1 cellular context compared by ENCODE assay signal in genomic region chr15:76905013-76905839, GRCh38.
TF ChIP-seq lines count a peak whose summit lies in the region.

TSS of gene SCAPER (minus strand) at chr15:76905340. CDS start at chr15:76883817, 21,523 bp downstream.

TF ChIP-seq in K562, 482 proteins besides CTCF, POLR2A, EP300 and RAD21 (continued from another document and continues in another):
- TF ChIP-seq GMEB1 (CRISPR knock-in tag; IDR thresholded peaks at IDR 0.05) (no peak; the same call in 1 of the 2 replicates), GTF2A2 (tag; IDR thresholded peaks at IDR 0.05) (no peak), HNRNPK (IDR thresholded peaks at IDR 0.05; ENCODE audit: low read depth, low read length, poor library complexity, severe bottlenecking) (no peak), HDGF (IDR thresholded peaks at IDR 0.05) (no peak), YY1 (IDR thresholded peaks at IDR 0.05; ENCODE audit: borderline replicate concordance in 1 of 3, control insufficient read depth in 1 of 3, extremely low read depth in 1 of 3, insufficient read depth in 3 of 3, insufficient read length in 1 of 3, insufficient replicate concordance in 2 of 3, low read depth in 1 of 3, low read length in 2 of 3) (peak; percentile 65 to 95 (median 88)), FOXM1 (IDR thresholded peaks at IDR 0.05; ENCODE audit: low read depth) (no peak), FOXM1 (CRISPR knock-in tag; IDR thresholded peaks at IDR 0.05; ENCODE audit: low read depth) (no peak), TEAD1 (CRISPR knock-in tag; IDR thresholded peaks at IDR 0.05) (no peak), NRF1 (conservative IDR thresholded peaks at IDR 0.05 in 1 of 2, IDR thresholded peaks at IDR 0.05 in 1 of 2) (peak; percentile 98), NFIX (CRISPR knock-in tag; IDR thresholded peaks at IDR 0.05; ENCODE audit: low read depth) (no peak), ZSCAN29 (IDR thresholded peaks at IDR 0.05) (0 out of 2 replicates have a peak, but pooled peaks have one; percentile 61), ETV6 (IDR thresholded peaks at IDR 0.05; ENCODE audit: borderline replicate concordance in 1 of 2, low read depth in 2 of 2, low read length in 1 of 2) (no peak), ETV6 (CRISPR knock-in tag; IDR thresholded peaks at IDR 0.05; ENCODE audit: borderline replicate concordance) (no peak), SRSF3 (IDR thresholded peaks at IDR 0.05; ENCODE audit: insufficient read depth, low read length) (no peak), AFF4 (CRISPR knock-in tag; IDR thresholded peaks at IDR 0.05) (peak; percentile 44; the same call in 1 of the 2 replicates), HDAC3 (IDR thresholded peaks at IDR 0.05; ENCODE audit: borderline replicate concordance, partially characterized antibody) (no peak), CREB3L1 (IDR thresholded peaks at IDR 0.05; ENCODE audit: borderline replicate concordance, low read depth) (0 out of 2 replicates have a peak, but pooled peaks have one; percentile 51), ATF2 (CRISPR knock-in tag; IDR thresholded peaks at IDR 0.05) (no peak), NUFIP1 (IDR thresholded peaks at IDR 0.05; ENCODE audit: partially characterized antibody) (no peak), NFXL1 (CRISPR knock-in tag; IDR thresholded peaks at IDR 0.05) (no peak), ATF6 (CRISPR knock-in tag; IDR thresholded peaks at IDR 0.05) (peak; percentile 76; the same call in 1 of the 2 replicates), JUND (IDR thresholded peaks at IDR 0.05; ENCODE audit: borderline replicate concordance, low read depth, low read length) (peak; percentile 21), JUND (tag; IDR thresholded peaks at IDR 0.05; ENCODE audit: borderline replicate concordance, low read depth, low read length) (no peak), NCOA4 (IDR thresholded peaks at IDR 0.05; ENCODE audit: partially characterized antibody) (no peak), ZNF77 (CRISPR knock-in tag; IDR thresholded peaks at IDR 0.05) (no peak), KAT7 (CRISPR knock-in tag; IDR thresholded peaks at IDR 0.05; ENCODE audit: borderline replicate concordance) (peak; percentile 63; the same call in 1 of the 2 replicates), MYBL2 (IDR thresholded peaks at IDR 0.05; ENCODE audit: low read depth) (no peak), MYBL2 (CRISPR knock-in tag; IDR thresholded peaks at IDR 0.05; ENCODE audit: borderline replicate concordance) (no peak), PHTF2 (CRISPR knock-in tag; IDR thresholded peaks at IDR 0.05) (no peak), KDM1A (IDR thresholded peaks at IDR 0.05) (peak; percentile 96 to 98), NR3C1 (CRISPR knock-in tag; IDR thresholded peaks at IDR 0.05) (no peak), SAFB2 (IDR thresholded peaks at IDR 0.05; ENCODE audit: borderline replicate concordance, low read depth, low read length, severe bottlenecking) (no peak), TFE3 (CRISPR knock-in tag; IDR thresholded peaks at IDR 0.05) (peak; percentile 98), MNT (conservative IDR thresholded peaks at IDR 0.05) (peak; percentile 60 to 79), NCOA1 (IDR thresholded peaks at IDR 0.05; ENCODE audit: low read depth) (no peak), CBX1 (IDR thresholded peaks at IDR 0.05; ENCODE audit: low read depth) (0 out of 2 replicates have a peak, but pooled peaks have one; percentile 53), STAT6 (CRISPR knock-in tag; IDR thresholded peaks at IDR 0.05) (no peak), ZNF347 (CRISPR knock-in tag; IDR thresholded peaks at IDR 0.05; ENCODE audit: low read depth) (no peak), LARP7 (IDR thresholded peaks at IDR 0.05) (no peak), ARNT (IDR thresholded peaks at IDR 0.05) (no peak), ZBTB26 (CRISPR knock-in tag; IDR thresholded peaks at IDR 0.05) (no peak), CC2D1A (IDR thresholded peaks at IDR 0.05) (no peak), KDM2B (CRISPR knock-in tag; IDR thresholded peaks at IDR 0.05) (peak; percentile 57; the same call in 1 of the 2 replicates), ZEB2 (IDR thresholded peaks at IDR 0.05) (no peak), CTBP1 (IDR thresholded peaks at IDR 0.05; ENCODE audit: borderline replicate concordance) (peak; percentile 75; the same call in 1 of the 2 replicates), ZC3H8 (IDR thresholded peaks at IDR 0.05) (no peak), ZNF551 (CRISPR knock-in tag; IDR thresholded peaks at IDR 0.05) (no peak), GATAD2A (IDR thresholded peaks at IDR 0.05) (no peak), CCNT2 (IDR thresholded peaks at IDR 0.05; ENCODE audit: borderline replicate concordance, extremely low read depth, insufficient read length, low read depth, low read length) (peak; percentile 80)
